11 cellular contexts compared by ENCODE assay signal in the genomic region with DNA sequence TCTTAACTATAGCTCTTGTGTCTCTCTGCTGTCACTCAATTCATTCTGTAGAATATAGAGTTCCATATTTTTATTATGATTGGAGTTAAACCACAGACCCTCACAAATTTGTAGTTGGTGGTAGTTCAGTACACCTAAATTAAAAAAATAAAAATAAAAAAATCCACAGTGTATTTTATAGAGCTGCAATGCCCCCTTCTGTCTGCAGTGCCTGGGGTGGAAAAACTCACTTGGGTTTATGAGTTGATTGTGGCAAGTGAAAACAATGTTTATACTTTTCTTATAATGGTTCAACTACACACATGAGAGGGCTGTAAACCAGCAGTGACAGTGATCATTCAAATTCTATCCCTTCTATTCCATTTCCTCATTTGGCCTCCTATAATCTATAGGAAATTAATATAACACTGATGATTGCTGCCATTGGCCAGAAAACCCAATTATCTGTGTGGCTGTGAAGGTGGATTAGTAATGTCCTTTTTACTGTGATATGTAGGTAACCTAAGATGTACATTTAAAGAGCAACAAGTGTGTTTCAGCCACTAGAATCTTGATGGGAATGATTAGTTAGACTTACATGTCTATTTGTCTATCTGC.
DNase-seq lines count a peak whose midpoint lies in the region; ATAC-seq and TF ChIP-seq lines count a peak whose summit lies in the region.
"Had no signal": no experiment of that assay in that cellular context is flagged by ENCODE, and none has a peak within 500 bp of the region (broad histone marks: within the 10 kb centered on the region; RNA-seq: fewer than 3 reads in every experiment).

No MANE protein-coding gene starts in this region.

- peak; percentile 34 for TF ChIP-seq CTCF in endothelial cell (IDR thresholded peaks at IDR 0.05; ENCODE audit: unreplicated experiment)
- TF ChIP-seq CTCF in neural crest cell (conservative IDR thresholded peaks at IDR 0.05) = peak; percentile 58

- H3K27me3 Mint-ChIP-seq in endothelial cell (ENCODE audit: unreplicated experiment) (no peaks in the 10 kb centered on the region), neural crest cell (ENCODE audit: low read depth) (no peaks in the 10 kb centered on the region), T-helper 17 cell (peaks cover 8% of the 10 kb centered on the region)
- H3K27me3 Mint-ChIP-seq: activated naive CD8-positive, alpha-beta T cell treated with anti-CD3 and anti-CD28 coated beads, Interleukin-2, amount 10 ng/mL, durations not matched to agents 7 days and 5 days had no signal

- no peak for ATAC-seq in T-helper 17 cell

- no peaks in the 10 kb centered on the region for H3K9me3 ChIP-seq in T-helper 17 cell (ENCODE audit: control insufficient read depth, low read length, poor library complexity, severe bottlenecking)
- H3K9me3 ChIP-seq: HAP-1 had no signal

- H3K4me1 Mint-ChIP-seq in endothelial cell (ENCODE audit: unreplicated experiment) (peaks cover 35% of the 10 kb centered on the region), neural crest cell (peaks cover 52% of the 10 kb centered on the region), T-helper 17 cell (no peaks in the 10 kb centered on the region)
- H3K4me1 Mint-ChIP-seq: activated naive CD8-positive, alpha-beta T cell treated with anti-CD3 and anti-CD28 coated beads, Interleukin-2, amount 10 ng/mL, durations not matched to agents 7 days and 5 days had no signal

- H3K4me3 Mint-ChIP-seq in endothelial cell (ENCODE audit: unreplicated experiment) = no peak overlapping the region
- no peak overlapping the region for H3K4me3 Mint-ChIP-seq in neural crest cell
- no peak overlapping the region for H3K4me3 Mint-ChIP-seq in T-helper 17 cell
- H3K4me3 Mint-ChIP-seq: activated naive CD8-positive, alpha-beta T cell treated with anti-CD3 and anti-CD28 coated beads, Interleukin-2, amount 10 ng/mL, durations not matched to agents 7 days and 5 days had no signal

- H3K36me3 Mint-ChIP-seq in endothelial cell (ENCODE audit: low read depth, unreplicated experiment) (no peaks in the 10 kb centered on the region), neural crest cell (ENCODE audit: low read depth) (no peaks in the 10 kb centered on the region), T-helper 17 cell (ENCODE audit: low read depth) (no peaks in the 10 kb centered on the region)
- H3K36me3 Mint-ChIP-seq: activated naive CD8-positive, alpha-beta T cell treated with anti-CD3 and anti-CD28 coated beads, Interleukin-2, amount 10 ng/mL, durations not matched to agents 7 days and 5 days had no signal

- no peak overlapping the region for H3K27ac Mint-ChIP-seq in endothelial cell (ENCODE audit: unreplicated experiment)
- no peak overlapping the region for H3K27ac Mint-ChIP-seq in neural crest cell (ENCODE audit: unreplicated experiment)
- H3K27ac Mint-ChIP-seq in T-helper 17 cell = no peak overlapping the region
- H3K27ac Mint-ChIP-seq: activated naive CD8-positive, alpha-beta T cell treated with anti-CD3 and anti-CD28 coated beads, Interleukin-2, amount 10 ng/mL, durations not matched to agents 7 days and 5 days had no signal

- peak; percentile 29 for DNase-seq in EH (ENCODE audit: low read depth)
- DNase-seq in NCI-H146 treated with DMSO at 0.1 percent for 48 hours (lab: John Stamatoyannopoulos, UW; ENCODE audit: unreplicated experiment) = peak; percentile 39
- DNase-seq in endothelial cell (ENCODE audit: low spot score) = no peak
- DNase-seq in neural crest cell (ENCODE audit: low read depth, low spot score) = no peak
- no peak for DNase-seq in NAMALWA (ENCODE audit: low spot score)
- no peak for DNase-seq in DMS79 treated with DMSO at 0.1 percent for 48 hours (lab: John Stamatoyannopoulos, UW)
- DNase-seq in T-helper 17 cell = no peak
- DNase-seq in retina = no peak
- DNase-seq: activated naive CD8-positive, alpha-beta T cell treated with anti-CD3 and anti-CD28 coated beads, Interleukin-2, amount 10 ng/mL, durations not matched to agents 7 days and 5 days; islet precursor cell had no signal

- H3K9me3 Mint-ChIP-seq in endothelial cell (ENCODE audit: unreplicated experiment) (no peaks in the 10 kb centered on the region), neural crest cell (peaks cover 2% of the 10 kb centered on the region)
- H3K9me3 Mint-ChIP-seq: activated naive CD8-positive, alpha-beta T cell treated with anti-CD3 and anti-CD28 coated beads, Interleukin-2, amount 10 ng/mL, durations not matched to agents 7 days and 5 days had no signal

Comparison
In these comparisons a context has a peak if more than half of its experiments do, and no peak if none do; other contexts are left out.
1. DNase-seq: peak in EH (single experiment) and NCI-H146 treated with DMSO at 0.1 percent for 48 hours (single experiment); none in endothelial cell (single experiment), neural crest cell (single experiment), NAMALWA (single experiment), DMS79 treated with DMSO at 0.1 percent for 48 hours (single experiment), T-helper 17 cell (0 of 3) and retina (single experiment).